ENCODE assay signal across 8 cellular contexts in the genomic region with DNA sequence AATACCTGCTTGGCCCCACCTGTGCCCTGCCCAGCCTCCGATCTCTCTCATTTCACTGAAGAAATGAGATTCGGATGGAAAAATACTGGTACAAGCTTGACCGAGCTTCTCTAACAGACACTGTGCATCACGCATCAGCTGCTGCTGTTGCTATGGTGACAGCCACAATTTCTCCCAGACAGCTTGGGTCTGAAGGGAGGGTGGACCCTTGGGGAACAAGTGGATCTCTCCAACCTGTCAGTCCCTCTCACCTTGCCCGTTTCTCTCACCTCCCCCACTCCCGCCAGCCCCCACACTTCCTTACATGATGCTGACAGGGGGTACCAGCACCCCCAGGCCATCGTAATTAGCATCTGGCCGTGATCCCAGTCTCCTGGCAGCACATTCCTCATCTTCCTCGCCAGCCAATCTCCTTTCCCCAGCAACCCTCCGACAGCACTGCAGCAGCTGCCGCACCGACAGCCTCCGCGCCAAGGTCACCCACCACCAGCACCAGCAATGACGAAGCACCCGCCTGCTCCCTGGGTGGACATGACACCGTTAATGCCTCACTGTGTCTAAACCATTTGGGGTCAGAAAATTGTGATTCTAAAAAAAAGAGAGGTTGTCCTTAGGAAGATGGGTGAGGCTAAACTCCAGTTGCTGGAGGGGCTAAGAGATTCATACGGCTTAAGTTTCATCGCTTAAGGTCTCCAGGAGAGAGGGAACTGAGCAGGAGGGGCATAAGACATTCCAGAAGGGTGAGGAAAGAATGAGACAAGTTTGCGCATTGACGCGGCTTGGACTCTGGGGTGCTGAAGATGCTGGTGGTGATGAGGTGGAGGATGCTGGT. TPM values are rescaled to one million over a fixed set of nuclear protein-coding genes. Genes with fewer than 3 reads are reported as not detected.
DNase-seq lines count a peak whose midpoint lies in the region; ATAC-seq and TF ChIP-seq lines count a peak whose summit lies in the region.

No MANE protein-coding gene starts in this region.

- H3K4me2 ChIP-seq in GM23248 (ENCODE audit: unreplicated experiment) = peak overlapping the region; percentile 63
- peak overlapping the region; percentile 38 for H3K4me2 ChIP-seq in neural progenitor cell

- intact Hi-C loops in naive thymus-derived CD4-positive, alpha-beta T cell (cut with micrococcal nuclease) = no loop called here

- peaks cover 21% of the 10 kb centered on the region for H3K4me1 Mint-ChIP-seq in neural progenitor cell
- peaks cover 0 to 14% (median 0%) of the 10 kb centered on the region in 7 donors for H3K4me1 Mint-ChIP-seq in naive thymus-derived CD4-positive, alpha-beta T cell

- peak; percentile 89 for DNase-seq in A172 (ENCODE audit: low spot score)
- peak; percentile 93 for DNase-seq in GM23248
- DNase-seq in SHP77 (lab: John Stamatoyannopoulos, UW) = peak; percentile 41 to 54
- DNase-seq in fibroblast of the aortic adventitia (ENCODE audit: low read depth) = peak; percentile 68
- peak; percentile 67 for DNase-seq in neural progenitor cell (ENCODE audit: low spot score)
- DNase-seq in naive thymus-derived CD4-positive, alpha-beta T cell = no peak

- H3K27ac ChIP-seq in GM23248 = peak overlapping the region; percentile 98
- H3K27ac ChIP-seq in neural progenitor cell = no peak overlapping the region
- no peak overlapping the region for H3K27ac ChIP-seq in naive thymus-derived CD4-positive, alpha-beta T cell (ENCODE audit: low read depth, low read length)

- H3K27ac Mint-ChIP-seq in neural progenitor cell = peak overlapping the region; percentile 89
- no peak overlapping the region for H3K27ac Mint-ChIP-seq in naive thymus-derived CD4-positive, alpha-beta T cell

- H3K9ac ChIP-seq in GM23248 = peak overlapping the region; percentile 62
- H3K9ac ChIP-seq in neural progenitor cell = no peak overlapping the region

- H3K9me3 Mint-ChIP-seq in neural progenitor cell = no peaks in the 10 kb centered on the region
- H3K9me3 Mint-ChIP-seq in naive thymus-derived CD4-positive, alpha-beta T cell = peaks cover 0 to 3% (median 0%) of the 10 kb centered on the region in 11 donors

- ATAC-seq in naive thymus-derived CD4-positive, alpha-beta T cell = no peak
- ATAC-seq in HG03520 (IDR thresholded peaks at IDR 0.05; ENCODE audit: unreplicated experiment) (no peak), GM21529 (IDR thresholded peaks at IDR 0.05; ENCODE audit: unreplicated experiment) (no peak)

- peak overlapping the region; percentile 47 for H3K4me3 Mint-ChIP-seq in neural progenitor cell
- H3K4me3 Mint-ChIP-seq in naive thymus-derived CD4-positive, alpha-beta T cell = no peak overlapping the region

- H3K4me3 ChIP-seq in GM23248 (peak overlapping the region; percentile 18), fibroblast of the aortic adventitia (ENCODE audit: low read depth, low read length) (no peak overlapping the region), neural progenitor cell (no peak overlapping the region)
- no peak overlapping the region for H3K4me3 ChIP-seq in naive thymus-derived CD4-positive, alpha-beta T cell (ENCODE audit: low read length)

- peak overlapping the region; percentile 59 for H2AFZ ChIP-seq in GM23248
- no peak overlapping the region for H2AFZ ChIP-seq in neural progenitor cell (replicated peaks)

- H3K27me3 Mint-ChIP-seq in neural progenitor cell (ENCODE audit: insufficient read depth, low read depth) = peaks cover 10% of the 10 kb centered on the region
- peaks cover 4 to 17% (median 12%) of the 10 kb centered on the region in 5 donors for H3K27me3 Mint-ChIP-seq in naive thymus-derived CD4-positive, alpha-beta T cell

- CTCF ChIA-PET in naive thymus-derived CD4-positive, alpha-beta T cell (lab: Charles Lee) = no interaction called here

- no peaks in the 10 kb centered on the region for H3K9me2 ChIP-seq in GM23248 (ENCODE audit: insufficient read depth)

- H3K4me1 ChIP-seq in GM23248 (ENCODE audit: insufficient read depth) = peaks cover 26% of the 10 kb centered on the region
- H3K4me1 ChIP-seq in neural progenitor cell = no peaks in the 10 kb centered on the region
- no peaks in the 10 kb centered on the region for H3K4me1 ChIP-seq in naive thymus-derived CD4-positive, alpha-beta T cell (ENCODE audit: control insufficient read depth in 2 of 2, insufficient read depth in 2 of 2, low read length in 2 of 2)

- TF ChIP-seq CTCF in fibroblast of the aortic adventitia (IDR thresholded peaks at IDR 0.05; ENCODE audit: insufficient read depth, low read length) (no peak), neural progenitor cell (IDR thresholded peaks at IDR 0.05) (no peak)

- H3K79me2 ChIP-seq in GM23248 (ENCODE audit: insufficient read depth) (no peaks in the 10 kb centered on the region), neural progenitor cell (ENCODE audit: low read depth) (no peaks in the 10 kb centered on the region)

- POLR2A ChIA-PET in naive thymus-derived CD4-positive, alpha-beta T cell (lab: Charles Lee) = no interaction called here

- peaks cover 2% of the 10 kb centered on the region for H3K36me3 Mint-ChIP-seq in neural progenitor cell
- no peaks in the 10 kb centered on the region for H3K36me3 Mint-ChIP-seq in naive thymus-derived CD4-positive, alpha-beta T cell

- no peaks in the 10 kb centered on the region for H3K9me3 ChIP-seq in GM23248 (ENCODE audit: low read depth)
- no peaks in the 10 kb centered on the region for H3K9me3 ChIP-seq in neural progenitor cell (ENCODE audit: low read depth)
- no peaks in the 10 kb centered on the region for H3K9me3 ChIP-seq in naive thymus-derived CD4-positive, alpha-beta T cell (ENCODE audit: control insufficient read depth in 2 of 3, low read length in 3 of 3)

- in situ Hi-C loops in GM23248 (cut with MboI) = no loop called here

- 2 to 3% methylated on average over 20 to 22 of the region's 22 CpGs for WGBS in GM23248 (ENCODE audit: low coverage in 1 of 2, low lambda C conversion rate in 2 of 2, missing lambda C conversion rate in 2 of 2), 2 experiments

- H3K36me3 ChIP-seq in GM23248 (ENCODE audit: low read depth) (no peaks in the 10 kb centered on the region), neural progenitor cell (no peaks in the 10 kb centered on the region)
- H3K36me3 ChIP-seq in naive thymus-derived CD4-positive, alpha-beta T cell (ENCODE audit: control insufficient read depth in 2 of 3, insufficient read depth in 3 of 3, low read length in 3 of 3) = no peaks in the 10 kb centered on the region

- H4K20me1 ChIP-seq in GM23248 (ENCODE audit: insufficient read depth) = no peaks in the 10 kb centered on the region
- no peaks in the 10 kb centered on the region for H4K20me1 ChIP-seq in neural progenitor cell (ENCODE audit: low read depth)

- peaks cover 35% of the 10 kb centered on the region for H3F3A ChIP-seq in GM23248 (ENCODE audit: insufficient read depth)
- no peaks in the 10 kb centered on the region for H3F3A ChIP-seq in neural progenitor cell (ENCODE audit: low read depth)

- no peaks in the 10 kb centered on the region for H3K27me3 ChIP-seq in GM23248 (replicated peaks; ENCODE audit: insufficient read depth)
- H3K27me3 ChIP-seq in neural progenitor cell = no peaks in the 10 kb centered on the region
- no peaks in the 10 kb centered on the region for H3K27me3 ChIP-seq in naive thymus-derived CD4-positive, alpha-beta T cell (ENCODE audit: control insufficient read depth in 2 of 2, insufficient read depth in 2 of 2, low read length in 2 of 2)

RNA-seq across cellular contexts. Expression of a gene that starts 58.6 kb away (rescaled TPM):
- total RNA-seq in A172 (2014; rRNA removed; shearing (Covaris generic)) = 23.1 and 34.3 TPM in 2 replicates
- 13.1 and 18.1 TPM in 2 replicates for total RNA-seq in GM23248 (2014; rRNA removed; shearing (Covaris generic))
- polyA plus RNA-seq in GM23248 (2016; fragmentation: Nextera tagmentation; extraction: Ambion mirVana) = 12.5 and 14.2 TPM in 2 replicates
- total RNA-seq in fibroblast of the aortic adventitia (ENCODE audit: low replicate concordance) (29.0 and 32.2 TPM in 2 replicates), neural progenitor cell (ENCODE audit: low replicate concordance) (55.7 and 57.1 TPM in 2 replicates)
- 100 to 1,000 TPM in 1 of 5 experiments, 10 to 100 TPM in 4; 46.9 to 110 (median 77.8) TPM for total RNA-seq in naive thymus-derived CD4-positive, alpha-beta T cell
- 10 to 100 TPM; 13.4 to 19.8 TPM for polyA plus RNA-seq in naive thymus-derived CD4-positive, alpha-beta T cell

Comparison
In these comparisons a context has a peak if more than half of its experiments do, and no peak if none do; other contexts are left out.
1. DNase-seq: peak in A172 (single experiment), GM23248 (single experiment), SHP77 (2 of 2), fibroblast of the aortic adventitia (single experiment) and neural progenitor cell (single experiment); none in naive thymus-derived CD4-positive, alpha-beta T cell (0 of 9).